8 cellular contexts compared by ENCODE assay signal in the genomic region with DNA sequence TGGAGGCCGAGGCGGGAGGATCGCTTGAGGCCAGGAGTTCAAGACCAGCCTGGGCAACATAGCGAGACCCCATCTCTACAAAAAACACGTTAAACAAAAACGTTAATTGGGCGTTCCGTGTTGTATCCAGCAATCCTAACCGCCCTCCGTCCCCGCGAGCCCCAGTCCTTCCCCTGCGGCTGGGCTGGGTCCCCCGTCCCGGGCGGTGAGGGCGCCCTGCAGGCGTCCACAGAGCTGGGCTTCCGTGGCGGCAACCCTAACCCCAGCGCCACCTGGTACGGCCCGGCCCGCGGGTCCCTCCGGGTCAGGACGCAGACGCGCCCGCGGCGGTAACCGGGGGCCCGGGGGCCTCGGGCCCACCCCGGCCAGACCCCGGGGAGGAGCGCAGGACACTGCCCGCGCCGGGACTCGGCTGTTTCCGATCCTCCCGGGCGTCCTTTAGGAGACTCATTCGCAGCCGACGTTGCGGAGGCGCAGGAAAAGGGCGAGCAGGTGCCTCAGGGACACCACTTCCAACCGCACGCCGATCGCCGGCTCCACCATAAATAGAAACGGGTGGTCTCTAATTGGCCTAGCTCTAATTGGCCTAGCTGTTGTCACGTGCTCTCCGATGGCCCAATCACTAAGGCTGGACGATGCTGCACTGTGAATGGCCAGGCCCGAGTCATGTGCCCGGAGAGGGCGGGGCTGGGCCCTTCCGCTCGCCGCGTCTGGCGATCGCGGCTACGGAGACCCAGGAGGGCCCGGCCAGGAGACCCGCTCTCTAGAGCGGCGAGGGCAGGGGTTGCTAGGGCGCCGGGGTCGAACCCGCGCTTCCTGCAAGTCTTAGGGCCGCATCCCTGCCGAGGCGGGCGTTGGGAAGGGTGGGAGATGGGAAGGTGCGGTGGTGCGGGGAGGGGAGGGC. TPM values are rescaled to one million over a fixed set of nuclear protein-coding genes. Genes with fewer than 3 reads are reported as not detected.
DNase-seq lines count a peak whose midpoint lies in the region; ATAC-seq lines count a peak whose summit lies in the region.

No MANE protein-coding gene starts in this region.

- H3K36me3 ChIP-seq in SK-N-MC (ENCODE audit: insufficient read depth, low read length), result no peaks in the 10 kb centered on the region

- DNase-seq in NCI-H1048 (lab: John Stamatoyannopoulos, UW), result peak; percentile 93
- peak; percentile 90 for DNase-seq in SK-N-MC (ENCODE audit: low read depth, low spot score)
- peak; percentile 90 to 96 for DNase-seq in activated naive CD4-positive, alpha-beta T cell treated with anti-CD3 and anti-CD28 coated beads, Interleukin-2, amount 50 U/mL, for 72 hours (ENCODE audit: low spot score in 2 of 2)
- peak; percentile 97 for DNase-seq in glomerular visceral epithelial cell (ENCODE audit: extremely low spot score)
- DNase-seq in occipital lobe (lab: John Stamatoyannopoulos, UW), result peak; percentile 95

- peak overlapping the region; percentile 68 to 84 for H3K27ac Mint-ChIP-seq in activated naive CD4-positive, alpha-beta T cell treated with anti-CD3 and anti-CD28 coated beads, Interleukin-2, amount 50 U/mL, for 72 hours

- H3K4me3 ChIP-seq in GM08714 (ENCODE audit: low read length) (peak overlapping the region; percentile 85), SK-N-MC (peak overlapping the region; percentile 89)

- H3K27ac ChIP-seq in SK-N-MC (peak overlapping the region; percentile 94), temporal lobe (ENCODE audit: low read depth, low read length) (peak overlapping the region; percentile 95)

- H3K9me3 Mint-ChIP-seq in activated naive CD4-positive, alpha-beta T cell treated with anti-CD3 and anti-CD28 coated beads, Interleukin-2, amount 50 U/mL, for 72 hours, result no peaks in the 10 kb centered on the region

- H3K9ac ChIP-seq in SK-N-MC (ENCODE audit: insufficient read length), result peak overlapping the region; percentile 93

- no peaks in the 10 kb centered on the region for H3K9me3 ChIP-seq in SK-N-MC (ENCODE audit: low read depth, low read length)

- peaks cover 0 to 10% of the 10 kb centered on the region in 2 donors for H3K36me3 Mint-ChIP-seq in activated naive CD4-positive, alpha-beta T cell treated with anti-CD3 and anti-CD28 coated beads, Interleukin-2, amount 50 U/mL, for 72 hours

- peak; percentile 94 for ATAC-seq in HG02588 (IDR thresholded peaks at IDR 0.05; ENCODE audit: unreplicated experiment)
- ATAC-seq in activated naive CD4-positive, alpha-beta T cell treated with anti-CD3 and anti-CD28 coated beads, Interleukin-2, amount 50 U/mL, for 72 hours, result peak; percentile 89 to 90

RNA-seq across cellular contexts. Expression of gene CSNK1D, which starts 19.0 kb away (rescaled TPM):
- total RNA-seq in activated naive CD4-positive, alpha-beta T cell treated with anti-CD3 and anti-CD28 coated beads, Interleukin-2, amount 50 U/mL, for 72 hours, result 100 to 1,000 TPM; 130 to 171 TPM
- total RNA-seq in occipital lobe (23.9 TPM), temporal lobe (32.2 TPM)

RNA-seq across cellular contexts. Expression of gene CD7, which starts 24.9 kb away (rescaled TPM):
- total RNA-seq in activated naive CD4-positive, alpha-beta T cell treated with anti-CD3 and anti-CD28 coated beads, Interleukin-2, amount 50 U/mL, for 72 hours, result 100 to 1,000 TPM; 620 to 646 TPM
- total RNA-seq in occipital lobe (not detected), temporal lobe (not detected)

RNA-seq across cellular contexts. Expression of gene SECTM1, which starts 41.1 kb away (rescaled TPM):
- total RNA-seq in activated naive CD4-positive, alpha-beta T cell treated with anti-CD3 and anti-CD28 coated beads, Interleukin-2, amount 50 U/mL, for 72 hours, result 10 to 100 TPM in 1 of 2 donors, 1 to 10 TPM in 1; 2.3 to 13.7 TPM
- total RNA-seq in occipital lobe, result 0.78 TPM
- total RNA-seq in temporal lobe, result 0.74 TPM

Comparison
In these comparisons a context has a peak if more than half of its experiments do, and no peak if none do; other contexts are left out.
1. Peak in every context shown above with its lines: DNase-seq, ATAC-seq, H3K4me3 ChIP-seq and H3K27ac ChIP-seq.
2. RNA of gene CD7, which starts 24.9 kb away (total RNA-seq): 620 to 646 TPM in activated naive CD4-positive, alpha-beta T cell treated with anti-CD3 and anti-CD28 coated beads, Interleukin-2, amount 50 U/mL, for 72 hours; not detected in occipital lobe (single experiment) and not detected in temporal lobe (single experiment); every median in the first group is over 100 times any median in the second.